ENCODE assay signal across 1 cellular context in the genomic region with DNA sequence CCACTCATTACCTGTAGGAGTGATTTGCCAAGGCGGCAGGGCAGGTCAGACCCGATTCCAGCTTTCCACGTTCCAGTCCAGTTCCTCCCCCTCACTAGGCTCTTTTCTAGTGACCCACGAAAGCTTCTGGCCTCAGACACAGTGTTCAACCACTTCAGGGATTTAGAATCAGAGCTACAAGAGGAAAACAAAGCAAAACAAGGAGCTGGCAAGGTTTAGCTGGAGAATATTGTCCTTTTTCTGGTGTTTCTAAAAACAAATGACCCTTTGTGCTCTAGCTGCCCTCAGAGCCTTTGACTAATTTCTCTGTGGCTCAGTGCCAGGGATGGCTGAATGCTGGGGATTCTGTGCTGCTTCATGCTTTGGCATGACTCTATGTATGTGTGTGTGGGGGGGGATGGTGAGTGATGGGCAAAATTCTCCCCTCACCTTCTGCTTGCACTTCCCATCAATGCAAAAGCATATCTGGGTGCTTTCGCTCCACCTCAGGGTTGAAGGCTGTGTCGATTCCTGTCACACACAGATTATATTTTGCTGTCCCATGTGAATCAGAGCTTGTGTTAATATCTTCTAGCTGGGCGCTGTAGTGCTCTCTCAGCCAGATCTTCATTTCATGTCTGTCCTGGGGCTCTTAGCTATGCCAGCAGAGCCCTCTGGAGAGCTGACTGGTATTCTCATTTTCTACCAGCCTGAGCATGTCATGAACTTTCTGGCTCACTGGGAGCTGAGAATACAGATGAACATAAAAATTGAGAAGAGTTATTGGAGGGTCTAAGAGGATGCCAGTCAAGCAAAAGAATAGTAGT.
TF ChIP-seq lines count a peak whose summit lies in the region.

No MANE protein-coding gene starts in this region.

TF ChIP-seq in HepG2, 621 proteins besides CTCF, POLR2A, EP300 and RAD21 (continued from another document and continues in another):
- TF ChIP-seq, protein P1, sequence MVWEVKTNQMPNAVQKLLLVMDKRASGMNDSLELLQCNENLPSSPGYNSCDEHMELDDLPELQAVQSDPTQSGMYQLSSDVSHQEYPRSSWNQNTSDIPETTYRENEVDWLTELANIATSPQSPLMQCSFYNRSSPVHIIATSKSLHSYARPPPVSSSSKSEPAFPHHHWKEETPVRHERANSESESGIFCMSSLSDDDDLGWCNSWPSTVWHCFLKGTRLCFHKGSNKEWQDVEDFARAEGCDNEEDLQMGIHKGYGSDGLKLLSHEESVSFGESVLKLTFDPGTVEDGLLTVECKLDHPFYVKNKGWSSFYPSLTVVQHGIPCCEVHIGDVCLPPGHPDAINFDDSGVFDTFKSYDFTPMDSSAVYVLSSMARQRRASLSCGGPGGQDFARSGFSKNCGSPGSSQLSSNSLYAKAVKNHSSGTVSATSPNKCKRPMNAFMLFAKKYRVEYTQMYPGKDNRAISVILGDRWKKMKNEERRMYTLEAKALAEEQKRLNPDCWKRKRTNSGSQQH (CRISPR knock-in tag; IDR thresholded peaks at IDR 0.05; ENCODE audit: low read depth) = no peak
- TF ChIP-seq, protein P2, sequence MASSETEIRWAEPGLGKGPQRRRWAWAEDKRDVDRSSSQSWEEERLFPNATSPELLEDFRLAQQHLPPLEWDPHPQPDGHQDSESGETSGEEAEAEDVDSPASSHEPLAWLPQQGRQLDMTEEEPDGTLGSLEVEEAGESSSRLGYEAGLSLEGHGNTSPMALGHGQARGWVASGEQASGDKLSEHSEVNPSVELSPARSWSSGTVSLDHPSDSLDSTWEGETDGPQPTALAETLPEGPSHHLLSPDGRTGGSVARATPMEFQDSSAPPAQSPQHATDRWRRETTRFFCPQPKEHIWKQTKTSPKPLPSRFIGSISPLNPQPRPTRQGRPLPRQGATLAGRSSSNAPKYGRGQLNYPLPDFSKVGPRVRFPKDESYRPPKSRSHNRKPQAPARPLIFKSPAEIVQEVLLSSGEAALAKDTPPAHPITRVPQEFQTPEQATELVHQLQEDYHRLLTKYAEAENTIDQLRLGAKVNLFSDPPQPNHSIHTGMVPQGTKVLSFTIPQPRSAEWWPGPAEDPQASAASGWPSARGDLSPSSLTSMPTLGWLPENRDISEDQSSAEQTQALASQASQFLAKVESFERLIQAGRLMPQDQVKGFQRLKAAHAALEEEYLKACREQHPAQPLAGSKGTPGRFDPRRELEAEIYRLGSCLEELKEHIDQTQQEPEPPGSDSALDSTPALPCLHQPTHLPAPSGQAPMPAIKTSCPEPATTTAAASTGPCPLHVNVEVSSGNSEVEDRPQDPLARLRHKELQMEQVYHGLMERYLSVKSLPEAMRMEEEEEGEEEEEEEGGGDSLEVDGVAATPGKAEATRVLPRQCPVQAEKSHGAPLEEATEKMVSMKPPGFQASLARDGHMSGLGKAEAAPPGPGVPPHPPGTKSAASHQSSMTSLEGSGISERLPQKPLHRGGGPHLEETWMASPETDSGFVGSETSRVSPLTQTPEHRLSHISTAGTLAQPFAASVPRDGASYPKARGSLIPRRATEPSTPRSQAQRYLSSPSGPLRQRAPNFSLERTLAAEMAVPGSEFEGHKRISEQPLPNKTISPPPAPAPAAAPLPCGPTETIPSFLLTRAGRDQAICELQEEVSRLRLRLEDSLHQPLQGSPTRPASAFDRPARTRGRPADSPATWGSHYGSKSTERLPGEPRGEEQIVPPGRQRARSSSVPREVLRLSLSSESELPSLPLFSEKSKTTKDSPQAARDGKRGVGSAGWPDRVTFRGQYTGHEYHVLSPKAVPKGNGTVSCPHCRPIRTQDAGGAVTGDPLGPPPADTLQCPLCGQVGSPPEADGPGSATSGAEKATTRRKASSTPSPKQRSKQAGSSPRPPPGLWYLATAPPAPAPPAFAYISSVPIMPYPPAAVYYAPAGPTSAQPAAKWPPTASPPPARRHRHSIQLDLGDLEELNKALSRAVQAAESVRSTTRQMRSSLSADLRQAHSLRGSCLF (CRISPR knock-in tag; IDR thresholded peaks at IDR 0.05; ENCODE audit: borderline replicate concordance) = no peak
- TF ChIP-seq CENPX (CRISPR knock-in tag; IDR thresholded peaks at IDR 0.05) = no peak
- TF ChIP-seq KDM5A (IDR thresholded peaks at IDR 0.05; ENCODE audit: borderline replicate concordance, low read length) = no peak
- TF ChIP-seq ZNF207 (IDR thresholded peaks at IDR 0.05; ENCODE audit: borderline replicate concordance) = no peak
- TF ChIP-seq FLYWCH1 (CRISPR knock-in tag; IDR thresholded peaks at IDR 0.05) = no peak
- TF ChIP-seq NFIC (IDR thresholded peaks at IDR 0.05; ENCODE audit: low read length) = peak; percentile 58; the same call in 1 of the 2 replicates
- TF ChIP-seq RBM22 (optimal IDR thresholded peaks at IDR 0.05; ENCODE audit: low read length) = no peak
- no peak for TF ChIP-seq ZNF44 (CRISPR knock-in tag; IDR thresholded peaks at IDR 0.05)
- TF ChIP-seq, protein P3, sequence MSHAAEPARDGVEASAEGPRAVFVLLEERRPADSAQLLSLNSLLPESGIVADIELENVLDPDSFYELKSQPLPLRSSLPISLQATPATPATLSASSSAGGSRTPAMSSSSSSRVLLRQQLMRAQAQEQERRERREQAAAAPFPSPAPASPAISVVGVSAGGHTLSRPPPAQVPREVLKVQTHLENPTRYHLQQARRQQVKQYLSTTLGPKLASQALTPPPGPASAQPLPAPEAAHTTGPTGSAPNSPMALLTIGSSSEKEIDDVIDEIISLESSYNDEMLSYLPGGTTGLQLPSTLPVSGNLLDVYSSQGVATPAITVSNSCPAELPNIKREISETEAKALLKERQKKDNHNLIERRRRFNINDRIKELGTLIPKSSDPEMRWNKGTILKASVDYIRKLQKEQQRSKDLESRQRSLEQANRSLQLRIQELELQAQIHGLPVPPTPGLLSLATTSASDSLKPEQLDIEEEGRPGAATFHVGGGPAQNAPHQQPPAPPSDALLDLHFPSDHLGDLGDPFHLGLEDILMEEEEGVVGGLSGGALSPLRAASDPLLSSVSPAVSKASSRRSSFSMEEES (CRISPR knock-in tag; IDR thresholded peaks at IDR 0.05) = no peak
- 0 out of 2 replicates have a peak, but pooled peaks have one; percentile 16 for TF ChIP-seq TGIF2 (CRISPR knock-in tag; IDR thresholded peaks at IDR 0.05)
- TF ChIP-seq BCL6 (CRISPR knock-in tag; IDR thresholded peaks at IDR 0.05) = 0 out of 2 replicates have a peak, but pooled peaks have one; percentile 8
- no peak for TF ChIP-seq RORA (CRISPR knock-in tag; IDR thresholded peaks at IDR 0.05)
- 0 out of 2 replicates have a peak, but pooled peaks have one; percentile 15 for TF ChIP-seq ZBTB38 (CRISPR knock-in tag; IDR thresholded peaks at IDR 0.05)
- no peak for TF ChIP-seq SOX13 (IDR thresholded peaks at IDR 0.05)
- TF ChIP-seq SOX13 (CRISPR knock-in tag; conservative IDR thresholded peaks at IDR 0.05 in 1 of 2, IDR thresholded peaks at IDR 0.05 in 1 of 2) = peak in 1 of 2 experiments; percentile 66; a peak in 2 of 4 replicates
- no peak for TF ChIP-seq GATAD1 (CRISPR knock-in tag; IDR thresholded peaks at IDR 0.05)
- TF ChIP-seq ERF (CRISPR knock-in tag; IDR thresholded peaks at IDR 0.05) = 0 out of 2 replicates have a peak, but pooled peaks have one; percentile 19
- TF ChIP-seq PHF21A (CRISPR knock-in tag; IDR thresholded peaks at IDR 0.05) = 0 out of 2 replicates have a peak, but pooled peaks have one; percentile 20
- 0 out of 2 replicates have a peak, but pooled peaks have one; percentile 23 for TF ChIP-seq DMAP1 (CRISPR knock-in tag; IDR thresholded peaks at IDR 0.05)
- TF ChIP-seq RXRB (CRISPR knock-in tag; IDR thresholded peaks at IDR 0.05; ENCODE audit: borderline replicate concordance) = peak; percentile 13; the same call in 1 of the 2 replicates
- TF ChIP-seq RARA (CRISPR knock-in tag; IDR thresholded peaks at IDR 0.05) = 0 out of 2 replicates have a peak, but pooled peaks have one; percentile 8
- TF ChIP-seq MBD4 (IDR thresholded peaks at IDR 0.05; ENCODE audit: borderline replicate concordance, low read length) = no peak
- TF ChIP-seq, protein P4, sequence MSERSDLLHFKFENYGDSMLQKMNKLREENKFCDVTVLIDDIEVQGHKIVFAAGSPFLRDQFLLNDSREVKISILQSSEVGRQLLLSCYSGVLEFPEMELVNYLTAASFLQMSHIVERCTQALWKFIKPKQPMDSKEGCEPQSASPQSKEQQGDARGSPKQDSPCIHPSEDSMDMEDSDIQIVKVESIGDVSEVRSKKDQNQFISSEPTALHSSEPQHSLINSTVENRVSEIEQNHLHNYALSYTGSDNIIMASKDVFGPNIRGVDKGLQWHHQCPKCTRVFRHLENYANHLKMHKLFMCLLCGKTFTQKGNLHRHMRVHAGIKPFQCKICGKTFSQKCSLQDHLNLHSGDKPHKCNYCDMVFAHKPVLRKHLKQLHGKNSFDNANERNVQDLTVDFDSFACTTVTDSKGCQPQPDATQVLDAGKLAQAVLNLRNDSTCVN (CRISPR knock-in tag; IDR thresholded peaks at IDR 0.05; ENCODE audit: borderline replicate concordance) = no peak
- TF ChIP-seq, protein P5, sequence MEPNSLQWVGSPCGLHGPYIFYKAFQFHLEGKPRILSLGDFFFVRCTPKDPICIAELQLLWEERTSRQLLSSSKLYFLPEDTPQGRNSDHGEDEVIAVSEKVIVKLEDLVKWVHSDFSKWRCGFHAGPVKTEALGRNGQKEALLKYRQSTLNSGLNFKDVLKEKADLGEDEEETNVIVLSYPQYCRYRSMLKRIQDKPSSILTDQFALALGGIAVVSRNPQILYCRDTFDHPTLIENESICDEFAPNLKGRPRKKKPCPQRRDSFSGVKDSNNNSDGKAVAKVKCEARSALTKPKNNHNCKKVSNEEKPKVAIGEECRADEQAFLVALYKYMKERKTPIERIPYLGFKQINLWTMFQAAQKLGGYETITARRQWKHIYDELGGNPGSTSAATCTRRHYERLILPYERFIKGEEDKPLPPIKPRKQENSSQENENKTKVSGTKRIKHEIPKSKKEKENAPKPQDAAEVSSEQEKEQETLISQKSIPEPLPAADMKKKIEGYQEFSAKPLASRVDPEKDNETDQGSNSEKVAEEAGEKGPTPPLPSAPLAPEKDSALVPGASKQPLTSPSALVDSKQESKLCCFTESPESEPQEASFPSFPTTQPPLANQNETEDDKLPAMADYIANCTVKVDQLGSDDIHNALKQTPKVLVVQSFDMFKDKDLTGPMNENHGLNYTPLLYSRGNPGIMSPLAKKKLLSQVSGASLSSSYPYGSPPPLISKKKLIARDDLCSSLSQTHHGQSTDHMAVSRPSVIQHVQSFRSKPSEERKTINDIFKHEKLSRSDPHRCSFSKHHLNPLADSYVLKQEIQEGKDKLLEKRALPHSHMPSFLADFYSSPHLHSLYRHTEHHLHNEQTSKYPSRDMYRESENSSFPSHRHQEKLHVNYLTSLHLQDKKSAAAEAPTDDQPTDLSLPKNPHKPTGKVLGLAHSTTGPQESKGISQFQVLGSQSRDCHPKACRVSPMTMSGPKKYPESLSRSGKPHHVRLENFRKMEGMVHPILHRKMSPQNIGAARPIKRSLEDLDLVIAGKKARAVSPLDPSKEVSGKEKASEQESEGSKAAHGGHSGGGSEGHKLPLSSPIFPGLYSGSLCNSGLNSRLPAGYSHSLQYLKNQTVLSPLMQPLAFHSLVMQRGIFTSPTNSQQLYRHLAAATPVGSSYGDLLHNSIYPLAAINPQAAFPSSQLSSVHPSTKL (CRISPR knock-in tag; IDR thresholded peaks at IDR 0.05) = peak; percentile 63; the same call in 1 of the 2 replicates
- TF ChIP-seq SALL2 (CRISPR knock-in tag; IDR thresholded peaks at IDR 0.05) = no peak
- TF ChIP-seq TOPORS (CRISPR knock-in tag; IDR thresholded peaks at IDR 0.05) = no peak
- TF ChIP-seq SOX6 (IDR thresholded peaks at IDR 0.05) = no peak
- TF ChIP-seq SOX6 (CRISPR knock-in tag; IDR thresholded peaks at IDR 0.05) = peak; percentile 42; the same call in 1 of the 2 replicates
- no peak for TF ChIP-seq ZFP82 (CRISPR knock-in tag; IDR thresholded peaks at IDR 0.05; ENCODE audit: borderline replicate concordance)
- TF ChIP-seq, protein P6, sequence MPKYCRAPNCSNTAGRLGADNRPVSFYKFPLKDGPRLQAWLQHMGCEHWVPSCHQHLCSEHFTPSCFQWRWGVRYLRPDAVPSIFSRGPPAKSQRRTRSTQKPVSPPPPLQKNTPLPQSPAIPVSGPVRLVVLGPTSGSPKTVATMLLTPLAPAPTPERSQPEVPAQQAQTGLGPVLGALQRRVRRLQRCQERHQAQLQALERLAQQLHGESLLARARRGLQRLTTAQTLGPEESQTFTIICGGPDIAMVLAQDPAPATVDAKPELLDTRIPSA (CRISPR knock-in tag; IDR thresholded peaks at IDR 0.05; ENCODE audit: borderline replicate concordance) = no peak
- no peak for TF ChIP-seq SRY (CRISPR knock-in tag; IDR thresholded peaks at IDR 0.05)
- no peak for TF ChIP-seq NR2F6 (IDR thresholded peaks at IDR 0.05)
- 0 out of 2 replicates have a peak, but pooled peaks have one; percentile 13 for TF ChIP-seq NR2F6 (CRISPR knock-in tag; IDR thresholded peaks at IDR 0.05)
- TF ChIP-seq, protein P7, sequence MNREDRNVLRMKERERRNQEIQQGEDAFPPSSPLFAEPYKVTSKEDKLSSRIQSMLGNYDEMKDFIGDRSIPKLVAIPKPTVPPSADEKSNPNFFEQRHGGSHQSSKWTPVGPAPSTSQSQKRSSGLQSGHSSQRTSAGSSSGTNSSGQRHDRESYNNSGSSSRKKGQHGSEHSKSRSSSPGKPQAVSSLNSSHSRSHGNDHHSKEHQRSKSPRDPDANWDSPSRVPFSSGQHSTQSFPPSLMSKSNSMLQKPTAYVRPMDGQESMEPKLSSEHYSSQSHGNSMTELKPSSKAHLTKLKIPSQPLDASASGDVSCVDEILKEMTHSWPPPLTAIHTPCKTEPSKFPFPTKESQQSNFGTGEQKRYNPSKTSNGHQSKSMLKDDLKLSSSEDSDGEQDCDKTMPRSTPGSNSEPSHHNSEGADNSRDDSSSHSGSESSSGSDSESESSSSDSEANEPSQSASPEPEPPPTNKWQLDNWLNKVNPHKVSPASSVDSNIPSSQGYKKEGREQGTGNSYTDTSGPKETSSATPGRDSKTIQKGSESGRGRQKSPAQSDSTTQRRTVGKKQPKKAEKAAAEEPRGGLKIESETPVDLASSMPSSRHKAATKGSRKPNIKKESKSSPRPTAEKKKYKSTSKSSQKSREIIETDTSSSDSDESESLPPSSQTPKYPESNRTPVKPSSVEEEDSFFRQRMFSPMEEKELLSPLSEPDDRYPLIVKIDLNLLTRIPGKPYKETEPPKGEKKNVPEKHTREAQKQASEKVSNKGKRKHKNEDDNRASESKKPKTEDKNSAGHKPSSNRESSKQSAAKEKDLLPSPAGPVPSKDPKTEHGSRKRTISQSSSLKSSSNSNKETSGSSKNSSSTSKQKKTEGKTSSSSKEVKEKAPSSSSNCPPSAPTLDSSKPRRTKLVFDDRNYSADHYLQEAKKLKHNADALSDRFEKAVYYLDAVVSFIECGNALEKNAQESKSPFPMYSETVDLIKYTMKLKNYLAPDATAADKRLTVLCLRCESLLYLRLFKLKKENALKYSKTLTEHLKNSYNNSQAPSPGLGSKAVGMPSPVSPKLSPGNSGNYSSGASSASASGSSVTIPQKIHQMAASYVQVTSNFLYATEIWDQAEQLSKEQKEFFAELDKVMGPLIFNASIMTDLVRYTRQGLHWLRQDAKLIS (CRISPR knock-in tag; IDR thresholded peaks at IDR 0.05) = no peak
- no peak for TF ChIP-seq HOXA3 (CRISPR knock-in tag; IDR thresholded peaks at IDR 0.05)
- peak; percentile 66; the same call in 1 of the 2 replicates for TF ChIP-seq SOX5 (CRISPR knock-in tag; IDR thresholded peaks at IDR 0.05; ENCODE audit: borderline replicate concordance)
- TF ChIP-seq, protein P8, sequence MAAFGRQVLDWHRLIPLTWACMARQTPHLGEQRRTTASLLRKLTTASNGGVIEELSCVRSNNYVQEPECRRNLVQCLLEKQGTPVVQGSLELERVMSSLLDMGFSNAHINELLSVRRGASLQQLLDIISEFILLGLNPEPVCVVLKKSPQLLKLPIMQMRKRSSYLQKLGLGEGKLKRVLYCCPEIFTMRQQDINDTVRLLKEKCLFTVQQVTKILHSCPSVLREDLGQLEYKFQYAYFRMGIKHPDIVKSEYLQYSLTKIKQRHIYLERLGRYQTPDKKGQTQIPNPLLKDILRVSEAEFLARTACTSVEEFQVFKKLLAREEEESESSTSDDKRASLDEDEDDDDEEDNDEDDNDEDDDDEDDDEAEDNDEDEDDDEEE (CRISPR knock-in tag; IDR thresholded peaks at IDR 0.05) = no peak
